Comparison of ENCODE assay signal across 1 cellular context in genomic region chr6:52364480-52365166, GRCh38.
TF ChIP-seq lines count a peak whose summit lies in the region.

No MANE protein-coding gene starts in this region.

TF ChIP-seq in SK-N-SH, 30 proteins besides CTCF, POLR2A, EP300 and RAD21:
- no peak for TF ChIP-seq GATA2 (CRISPR knock-in tag; IDR thresholded peaks at IDR 0.05)
- TF ChIP-seq FOXM1 (IDR thresholded peaks at IDR 0.05; ENCODE audit: low read depth), result no peak
- TF ChIP-seq YY1 (IDR thresholded peaks at IDR 0.05; ENCODE audit: low read depth), result no peak
- no peak for TF ChIP-seq FOXJ3 (CRISPR knock-in tag; IDR thresholded peaks at IDR 0.05)
- TF ChIP-seq MAX (IDR thresholded peaks at IDR 0.05; ENCODE audit: low read depth), result no peak
- TF ChIP-seq RFX5 (IDR thresholded peaks at IDR 0.05; ENCODE audit: low read length), result no peak
- no peak for TF ChIP-seq USF2 (IDR thresholded peaks at IDR 0.05; ENCODE audit: borderline replicate concordance, low read depth, low read length)
- no peak for TF ChIP-seq NFIC (IDR thresholded peaks at IDR 0.05; ENCODE audit: borderline replicate concordance)
